13 cellular contexts compared by ENCODE assay signal in the genomic region with DNA sequence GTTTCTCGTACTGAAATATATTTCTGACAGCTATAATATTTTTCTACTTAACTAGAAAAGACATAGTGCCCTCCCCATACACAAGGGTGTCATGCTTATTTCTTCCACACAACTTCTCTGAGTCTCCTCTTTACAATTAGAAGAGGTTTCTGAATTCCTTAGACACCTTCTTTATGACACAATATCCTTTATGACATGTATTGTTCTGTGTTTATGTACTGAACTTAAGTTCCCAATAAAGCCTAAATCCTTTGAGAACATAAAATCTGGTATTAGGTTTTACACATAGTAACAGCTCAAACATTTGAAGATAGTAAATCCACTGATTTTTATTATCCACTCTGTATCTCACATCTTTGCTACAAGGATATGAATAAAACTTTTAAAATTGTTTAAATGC.
"Had no signal": no experiment of that assay in that cellular context is flagged by ENCODE, and none has a peak within 500 bp of the region (broad histone marks: within the 10 kb centered on the region; RNA-seq: fewer than 3 reads in every experiment).

No MANE protein-coding gene starts in this region.

- DNase-seq: activated B cell treated with CpG ODN at 0.5 μM for 24 hours; activated CD4-positive, alpha-beta T cell treated with anti-CD3 and anti-CD28 coated beads, Interleukin-2, amount 50 U/mL, for 1 hour; amygdala; cortex of kidney; effector memory CD4-positive, alpha-beta T cell; erythroblast; glutamatergic neuron; left cardiac atrium; natural killer cell; nucleus accumbens; right cardiac atrium; T-helper 17 cell had no signal

- H3K4me2 ChIP-seq: smooth muscle cell had no signal

- H3K4me3 ChIP-seq: smooth muscle cell had no signal
